ENCODE assay signal across 10 cellular contexts in genomic region chr11:113189909-113190667, GRCh38.
A peak's percentile ranks its signal among the peaks of the same experiment; 100 is the strongest.
DNase-seq lines count a peak whose midpoint lies in the region; FAIRE-seq and TF ChIP-seq lines count a peak whose summit lies in the region.
"Had no signal": no experiment of that assay in that cellular context is flagged by ENCODE, and none has a peak within 500 bp of the region (broad histone marks: within the 10 kb centered on the region; RNA-seq: fewer than 3 reads in every experiment).

No MANE protein-coding gene starts in this region.

- H3K4me1 ChIP-seq in breast epithelium, result no peaks in the 10 kb centered on the region
- peaks cover 15% of the 10 kb centered on the region for H3K4me1 ChIP-seq in astrocyte (ENCODE audit: insufficient read depth, low read length)

- CTCF ChIA-PET in MCF 10A (lab: Yijun Ruan, JAX), result no interaction called here

- peak overlapping the region; percentile 42 for H2AFZ ChIP-seq in astrocyte (ENCODE audit: low read depth, low read length)

- H3K4me3 ChIP-seq in breast epithelium (no peak overlapping the region), astrocyte (ENCODE audit: insufficient read depth, low read depth, low read length) (peak overlapping the region; percentile 22)

- H3K27me3 Mint-ChIP-seq in MCF 10A (ENCODE audit: insufficient read depth, unreplicated experiment) (no peaks in the 10 kb centered on the region), astrocyte (ENCODE audit: low read depth, unreplicated experiment) (peaks cover 5% of the 10 kb centered on the region)

- no peak for TF ChIP-seq POLR2A in breast epithelium (IDR thresholded peaks at IDR 0.05)

- peak; percentile 80 for FAIRE-seq in astrocyte (lab: Jason Lieb, UNC)

- H3K36me3 Mint-ChIP-seq in MCF 10A (ENCODE audit: insufficient read depth, unreplicated experiment), result no peaks in the 10 kb centered on the region
- H3K36me3 Mint-ChIP-seq in astrocyte (ENCODE audit: low read depth, unreplicated experiment), result no peaks in the 10 kb centered on the region

- H3K9ac ChIP-seq in astrocyte (ENCODE audit: low read length), result peak overlapping the region; percentile 56

- H3K79me2 ChIP-seq in astrocyte (ENCODE audit: insufficient read depth, low read length), result no peaks in the 10 kb centered on the region

- H3K4me2 ChIP-seq in astrocyte (ENCODE audit: low read length), result peak overlapping the region; percentile 64

- H3K36me3 ChIP-seq in breast epithelium, result no peaks in the 10 kb centered on the region
- H3K36me3 ChIP-seq in astrocyte (ENCODE audit: insufficient read depth, low read length), result no peaks in the 10 kb centered on the region

- no peaks in the 10 kb centered on the region for H4K20me1 ChIP-seq in astrocyte (ENCODE audit: insufficient read depth, low read length)

- H3K27ac Mint-ChIP-seq in MCF 10A (ENCODE audit: low read depth, unreplicated experiment), result peak overlapping the region; percentile 58
- peak overlapping the region; percentile 79 for H3K27ac Mint-ChIP-seq in astrocyte (ENCODE audit: unreplicated experiment)

- H3K27me3 ChIP-seq in breast epithelium, result no peaks in the 10 kb centered on the region
- H3K27me3 ChIP-seq in astrocyte (ENCODE audit: insufficient read depth, low read length), result no peaks in the 10 kb centered on the region

- no peaks in the 10 kb centered on the region for H3K9me3 Mint-ChIP-seq in MCF 10A (ENCODE audit: unreplicated experiment)
- no peaks in the 10 kb centered on the region for H3K9me3 Mint-ChIP-seq in astrocyte (ENCODE audit: unreplicated experiment)

- H3K4me1 Mint-ChIP-seq in MCF 10A (ENCODE audit: insufficient read depth, unreplicated experiment) (peaks cover 25% of the 10 kb centered on the region), astrocyte (ENCODE audit: low read depth, unreplicated experiment) (peaks cover 28% of the 10 kb centered on the region)

- H3K27ac ChIP-seq in breast epithelium (no peak overlapping the region), astrocyte (ENCODE audit: low read depth, low read length) (peak overlapping the region; percentile 85), substantia nigra (ENCODE audit: low read depth, low read length, poor library complexity, severe bottlenecking) (no peak overlapping the region)

- TF ChIP-seq CTCF in MCF 10A (IDR thresholded peaks at IDR 0.05; ENCODE audit: unreplicated experiment) (no peak), breast epithelium (IDR thresholded peaks at IDR 0.05) (no peak), astrocyte (IDR thresholded peaks at IDR 0.05; ENCODE audit: insufficient read depth, low read depth, low read length) (no peak)

- POLR2A ChIA-PET in MCF 10A (lab: Yijun Ruan, JAX), result no interaction called here

- peak overlapping the region; percentile 1 for H3K4me3 Mint-ChIP-seq in MCF 10A (ENCODE audit: unreplicated experiment)
- no peak overlapping the region for H3K4me3 Mint-ChIP-seq in astrocyte (ENCODE audit: unreplicated experiment)

- intact Hi-C loops in MCF 10A (cut with micrococcal nuclease) (no loop called here), breast epithelium (cut with DNase I; ENCODE audit: low total_unique reads) (no loop called here)

- no peaks in the 10 kb centered on the region for H3K9me3 ChIP-seq in breast epithelium
- no peaks in the 10 kb centered on the region for H3K9me3 ChIP-seq in astrocyte (ENCODE audit: insufficient read depth, low read depth, low read length)

- DNase-seq in MCF 10A (ENCODE audit: unreplicated experiment) (peak; percentile 45), breast epithelium (ENCODE audit: low spot score in 2 of 2) (no peak), astrocyte (ENCODE audit: low read depth) (peak; percentile 95), iris pigment epithelial cell (ENCODE audit: low read depth) (peak; percentile 92), DMS79 treated with DMSO at 0.1 percent for 48 hours (lab: John Stamatoyannopoulos, UW) (no peak), NCI-H748 (lab: John Stamatoyannopoulos, UW; ENCODE audit: unreplicated experiment) (no peak), substantia nigra (lab: John Stamatoyannopoulos, UW) (no peak), UCSD-AML1 (lab: John Stamatoyannopoulos, UW; ENCODE audit: unreplicated experiment) (no peak)
- DNase-seq: activated CD8-positive, alpha-beta memory T cell treated with anti-CD3 and anti-CD28 coated beads for 24 hours; KBM-7 had no signal

- TSS peak; percentile 89 for BruUV-seq in MCF 10A (replicated peaks; lab: Mats Ljungman, UMichigan)

Comparison
In these comparisons a context has a peak if more than half of its experiments do, and no peak if none do; other contexts are left out.
1. DNase-seq: peak in MCF 10A (single experiment), astrocyte (single experiment) and iris pigment epithelial cell (single experiment); none in breast epithelium (0 of 2), DMS79 treated with DMSO at 0.1 percent for 48 hours (single experiment), NCI-H748 (single experiment), substantia nigra (0 of 49) and UCSD-AML1 (single experiment).